In genomic region chr12:65830305-65830704, GRCh38 we compare ENCODE assay signal across 25 cellular contexts. TPM values are rescaled to one million over a fixed set of nuclear protein-coding genes. Genes with fewer than 3 reads are reported as not detected.
DNase-seq lines count a peak whose midpoint lies in the region; ATAC-seq and TF ChIP-seq lines count a peak whose summit lies in the region.
"Had no signal": no experiment of that assay in that cellular context is flagged by ENCODE, and none has a peak within 500 bp of the region (broad histone marks: within the 10 kb centered on the region; RNA-seq: fewer than 3 reads in every experiment).

No MANE protein-coding gene starts in this region.

- H3K4me3 ChIP-seq in ACC112 (ENCODE audit: low read depth, low read length) (peak overlapping the region; percentile 86), PC-3 (ENCODE audit: low read length) (peak overlapping the region; percentile 92), cardiac fibroblast (replicated peaks in 1 of 2; ENCODE audit: low read depth in 2 of 2, low read length in 2 of 2) (peak overlapping the region in 1 of 2 donors; percentile 4), hepatocyte (peak overlapping the region; percentile 5)
- H3K4me3 ChIP-seq: cardiac muscle cell, K562, vagina had no signal

- ATAC-seq in PC-3, result no peak
- ATAC-seq in GM19023 (IDR thresholded peaks at IDR 0.05; ENCODE audit: unreplicated experiment), result no peak
- ATAC-seq in HG03175 (IDR thresholded peaks at IDR 0.05; ENCODE audit: unreplicated experiment), result no peak
- ATAC-seq in GM18517 (IDR thresholded peaks at IDR 0.05; ENCODE audit: unreplicated experiment), result no peak
- ATAC-seq: K562; left lobe of liver; naive thymus-derived CD4-positive, alpha-beta T cell had no signal

- H3K9me3 ChIP-seq in PC-3 (ENCODE audit: low read length) (no peaks in the 10 kb centered on the region), hepatocyte (ENCODE audit: low read depth) (no peaks in the 10 kb centered on the region)
- H3K9me3 ChIP-seq: vagina had no signal

- POLR2A ChIA-PET in PC-3 (lab: Charles Lee; ENCODE audit: unreplicated experiment), result interaction anchor here (0.5 kb wide), 1 partner anchor 230 kb away, joined by 4 read pairs; no protein-coding TSS in a partner anchor

- peaks cover 81% of the 10 kb centered on the region for H3K36me3 ChIP-seq in ACC112 (ENCODE audit: insufficient read depth, low read length)
- peaks cover 91% of the 10 kb centered on the region for H3K36me3 ChIP-seq in PC-3 (ENCODE audit: low read depth, low read length)
- no peaks in the 10 kb centered on the region for H3K36me3 ChIP-seq in hepatocyte (replicated peaks; ENCODE audit: insufficient read depth, low read depth)
- H3K36me3 ChIP-seq: cardiac muscle cell, vagina had no signal

- peaks cover 44% of the 10 kb centered on the region for H3F3A ChIP-seq in PC-3 (ENCODE audit: low read length, unreplicated experiment)

- peaks cover 97% of the 10 kb centered on the region for H3K79me2 ChIP-seq in ACC112 (ENCODE audit: control insufficient read depth, insufficient read depth, low read length, unreplicated experiment)
- peaks cover 99% of the 10 kb centered on the region for H3K79me2 ChIP-seq in PC-3 (ENCODE audit: low read length)
- H3K79me2 ChIP-seq in hepatocyte, result peaks cover 93% of the 10 kb centered on the region

- 74% methylated on average over 1 of the region's 1 CpG for WGBS in hepatocyte (ENCODE audit: low lambda C conversion rate, missing lambda C conversion rate)

- peak overlapping the region; percentile 99 for H3K9ac ChIP-seq in PC-3 (ENCODE audit: low read length)

- CTCF ChIA-PET in PC-3 (lab: Charles Lee), result no interaction called here

- no peaks in the 10 kb centered on the region for H3K27me3 ChIP-seq in ACC112 (ENCODE audit: insufficient read depth, low read length)
- H3K27me3 ChIP-seq in PC-3 (ENCODE audit: low read length), result no peaks in the 10 kb centered on the region
- no peaks in the 10 kb centered on the region for H3K27me3 ChIP-seq in hepatocyte
- H3K27me3 ChIP-seq: cardiac muscle cell had no signal

- H4K20me1 ChIP-seq in PC-3 (ENCODE audit: low read length) (peaks cover 57% of the 10 kb centered on the region), hepatocyte (ENCODE audit: insufficient read depth, poor library complexity, severe bottlenecking) (no peaks in the 10 kb centered on the region)

- BruUV-seq in PC-3 (replicated peaks; lab: Mats Ljungman, UMichigan), result no TSS peak

- H3K9me2 ChIP-seq in PC-3 (replicated peaks; ENCODE audit: low read length), result no peaks in the 10 kb centered on the region
- H3K9me2 ChIP-seq in hepatocyte (replicated peaks; ENCODE audit: insufficient read depth), result no peaks in the 10 kb centered on the region

- H3K4me2 ChIP-seq in PC-3 (ENCODE audit: low read length), result peak overlapping the region; percentile 82
- peak overlapping the region; percentile 96 for H3K4me2 ChIP-seq in hepatocyte

- H2AFZ ChIP-seq in ACC112 (ENCODE audit: low read length, unreplicated experiment), result no peak overlapping the region
- H2AFZ ChIP-seq in PC-3 (ENCODE audit: low read length), result no peak overlapping the region
- H2AFZ ChIP-seq in hepatocyte, result no peak overlapping the region

- intact Hi-C loops in PC-3 (cut with micrococcal nuclease), result no loop called here

- no peak for TF ChIP-seq CTCF in PC-3 (conservative IDR thresholded peaks at IDR 0.05; ENCODE audit: low read depth, low read length)
- TF ChIP-seq CTCF in cardiac fibroblast (IDR thresholded peaks at IDR 0.05; ENCODE audit: low read depth, low read length), result no peak
- TF ChIP-seq CTCF in hepatocyte (IDR thresholded peaks at IDR 0.05; ENCODE audit: poor library complexity), result no peak

- DNase-seq in PC-3 (peak; percentile 16), cardiac fibroblast (ENCODE audit: low read depth in 2 of 2) (peak; percentile 40 to 69), hepatocyte (ENCODE audit: low spot score) (no peak), germinal center (ENCODE audit: low spot score) (no peak)
- DNase-seq: activated CD4-positive, CD25-positive, alpha-beta regulatory T cell treated with anti-CD3 and anti-CD28 coated beads, Interleukin-2, amount 50 U/mL, for 72 hours; activated CD8-positive, alpha-beta memory T cell treated with anti-CD3 and anti-CD28 coated beads for 24 hours; activated gamma-delta T cell; activated T-cell treated with anti-CD3 and anti-CD28 coated beads, Interleukin-2, amount 50 U/mL, for 1 hour; COR-L47; DMS79; H9; naive thymus-derived CD4-positive, alpha-beta T cell; NCI-H146; stimulated activated CD4-positive, alpha-beta T cell treated with anti-CD3 and anti-CD28 coated beads, Interleukin-4, amount 100 ng/mL, for 4 hours; stimulated activated naive CD4-positive, alpha-beta T cell had no signal

- peaks cover 56% of the 10 kb centered on the region for H3K4me1 ChIP-seq in ACC112 (ENCODE audit: control insufficient read depth, insufficient read depth, low read length, unreplicated experiment)
- peaks cover 40% of the 10 kb centered on the region for H3K4me1 ChIP-seq in PC-3 (ENCODE audit: insufficient read depth, low read length)
- H3K4me1 ChIP-seq in hepatocyte (ENCODE audit: insufficient read depth), result no peaks in the 10 kb centered on the region

- H3K27ac ChIP-seq in ACC112 (ENCODE audit: low read depth, low read length) (peak overlapping the region; percentile 89), PC-3 (ENCODE audit: low read length) (peak overlapping the region; percentile 95), hepatocyte (peak overlapping the region; percentile 19)
- H3K27ac ChIP-seq: cardiac muscle cell, vagina had no signal

RNA-seq across cellular contexts. Expression of gene HMGA2, which starts 6.0 kb away (rescaled TPM):
- total RNA-seq in PC-3 (2014; rRNA removed) (159 and 171 TPM in 2 replicates), hepatocyte (35.7 and 45.6 TPM in 2 replicates)
- polyA plus RNA-seq in hepatocyte, result 8.8 and 10.6 TPM in 2 replicates
- total RNA-seq: NCI-H460; T-helper 1 cell treated with Interleukin-12 subunit alpha and Interleukin-12 subunit beta and Interleukin-4 antibody, amounts not matched to agents 30 ng/mL and 1 ng/mL, for 36 hours had no signal
- polyA plus RNA-seq: naive thymus-derived CD4-positive, alpha-beta T cell had no signal

Comparison
In these comparisons a context has a peak if more than half of its experiments do, and no peak if none do; other contexts are left out.
1. H3K27ac ChIP-seq: peak in every context shown above with its lines; median percentile 95 in PC-3; 89 in ACC112; 19 in hepatocyte.
2. DNase-seq: peak in PC-3 (single experiment) and cardiac fibroblast (2 of 2); none in hepatocyte (single experiment) and germinal center (single experiment).